1 cellular context compared by ENCODE assay signal in genomic region chr2:161995553-161996016, GRCh38.
TF ChIP-seq lines count a peak whose summit lies in the region.

No MANE protein-coding gene starts in this region.

TF ChIP-seq in HepG2, 621 proteins besides CTCF, POLR2A, EP300 and RAD21 (continued from another document and continues in another):
- TF ChIP-seq, protein P1, sequence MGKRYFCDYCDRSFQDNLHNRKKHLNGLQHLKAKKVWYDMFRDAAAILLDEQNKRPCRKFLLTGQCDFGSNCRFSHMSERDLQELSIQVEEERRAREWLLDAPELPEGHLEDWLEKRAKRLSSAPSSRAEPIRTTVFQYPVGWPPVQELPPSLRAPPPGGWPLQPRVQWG (CRISPR knock-in tag; IDR thresholded peaks at IDR 0.05; ENCODE audit: borderline replicate concordance, low read depth): no peak
- TF ChIP-seq ZFP90 (CRISPR knock-in tag; IDR thresholded peaks at IDR 0.05; ENCODE audit: borderline replicate concordance) (no peak), ARID4A (CRISPR knock-in tag; IDR thresholded peaks at IDR 0.05; ENCODE audit: borderline replicate concordance) (no peak), MTF2 (CRISPR knock-in tag; IDR thresholded peaks at IDR 0.05; ENCODE audit: borderline replicate concordance) (no peak), ZNF510 (CRISPR knock-in tag; IDR thresholded peaks at IDR 0.05; ENCODE audit: low read depth) (no peak), ZMYM2 (CRISPR knock-in tag; IDR thresholded peaks at IDR 0.05) (no peak), ZFAT (CRISPR knock-in tag; conservative IDR thresholded peaks at IDR 0.05) (no peak), ZXDC (CRISPR knock-in tag; IDR thresholded peaks at IDR 0.05) (no peak), HNRNPK (IDR thresholded peaks at IDR 0.05; ENCODE audit: low read depth, low read length, poor library complexity, severe bottlenecking) (no peak), ZNF615 (CRISPR knock-in tag; IDR thresholded peaks at IDR 0.05; ENCODE audit: borderline replicate concordance) (no peak), MEIS1 (CRISPR knock-in tag; IDR thresholded peaks at IDR 0.05; ENCODE audit: borderline replicate concordance) (no peak), ETV6 (CRISPR knock-in tag; conservative IDR thresholded peaks at IDR 0.05) (no peak), MAFG (CRISPR knock-in tag; IDR thresholded peaks at IDR 0.05) (no peak), ELF4 (CRISPR knock-in tag; IDR thresholded peaks at IDR 0.05; ENCODE audit: borderline replicate concordance) (no peak), IRF9 (CRISPR knock-in tag; IDR thresholded peaks at IDR 0.05; ENCODE audit: borderline replicate concordance) (no peak), BATF2 (CRISPR knock-in tag; IDR thresholded peaks at IDR 0.05) (no peak), NAIF1 (CRISPR knock-in tag; IDR thresholded peaks at IDR 0.05; ENCODE audit: borderline replicate concordance) (no peak), NCOR1 (IDR thresholded peaks at IDR 0.05; ENCODE audit: borderline replicate concordance, low read length) (peak; percentile 62; the same call in 1 of the 2 replicates), ZNF589 (CRISPR knock-in tag; conservative IDR thresholded peaks at IDR 0.05) (no peak), ZBTB43 (CRISPR knock-in tag; conservative IDR thresholded peaks at IDR 0.05) (no peak), RXRA (CRISPR knock-in tag; IDR thresholded peaks at IDR 0.05) (no peak), FOSL2 (CRISPR knock-in tag; IDR thresholded peaks at IDR 0.05) (peak; percentile 24; the same call in 1 of the 2 replicates), SP2 (CRISPR knock-in tag; IDR thresholded peaks at IDR 0.05) (no peak), HOXA5 (CRISPR knock-in tag; IDR thresholded peaks at IDR 0.05) (no peak), SMC3 (IDR thresholded peaks at IDR 0.05; ENCODE audit: low read length) (peak; percentile 9; the same call in 1 of the 2 replicates), MTF1 (CRISPR knock-in tag; IDR thresholded peaks at IDR 0.05) (no peak), ZNF549 (CRISPR knock-in tag; IDR thresholded peaks at IDR 0.05) (no peak), ZNF136 (CRISPR knock-in tag; IDR thresholded peaks at IDR 0.05; ENCODE audit: low read depth) (no peak), IRF1 (CRISPR knock-in tag; IDR thresholded peaks at IDR 0.05; ENCODE audit: low read depth) (no peak), MLXIP (CRISPR knock-in tag; IDR thresholded peaks at IDR 0.05; ENCODE audit: borderline replicate concordance) (no peak), GABPB1 (CRISPR knock-in tag; IDR thresholded peaks at IDR 0.05) (no peak), ZC3H4 (CRISPR knock-in tag; IDR thresholded peaks at IDR 0.05; ENCODE audit: borderline replicate concordance) (no peak), SNAI1 (CRISPR knock-in tag; IDR thresholded peaks at IDR 0.05; ENCODE audit: borderline replicate concordance) (no peak), SRY (CRISPR knock-in tag; IDR thresholded peaks at IDR 0.05) (no peak), ETV5 (CRISPR knock-in tag; IDR thresholded peaks at IDR 0.05; ENCODE audit: borderline replicate concordance) (no peak), ZNF672 (CRISPR knock-in tag; IDR thresholded peaks at IDR 0.05) (no peak), U2AF2 (IDR thresholded peaks at IDR 0.05; ENCODE audit: low read depth, low read length) (no peak), MXI1 (IDR thresholded peaks at IDR 0.05; ENCODE audit: borderline replicate concordance, low read depth, low read length) (peak; percentile 89; the same call in 2 of the 3 replicates), HMG20A (CRISPR knock-in tag; IDR thresholded peaks at IDR 0.05; ENCODE audit: borderline replicate concordance) (peak; percentile 81; the same call in 1 of the 2 replicates)
- TF ChIP-seq, protein P2, sequence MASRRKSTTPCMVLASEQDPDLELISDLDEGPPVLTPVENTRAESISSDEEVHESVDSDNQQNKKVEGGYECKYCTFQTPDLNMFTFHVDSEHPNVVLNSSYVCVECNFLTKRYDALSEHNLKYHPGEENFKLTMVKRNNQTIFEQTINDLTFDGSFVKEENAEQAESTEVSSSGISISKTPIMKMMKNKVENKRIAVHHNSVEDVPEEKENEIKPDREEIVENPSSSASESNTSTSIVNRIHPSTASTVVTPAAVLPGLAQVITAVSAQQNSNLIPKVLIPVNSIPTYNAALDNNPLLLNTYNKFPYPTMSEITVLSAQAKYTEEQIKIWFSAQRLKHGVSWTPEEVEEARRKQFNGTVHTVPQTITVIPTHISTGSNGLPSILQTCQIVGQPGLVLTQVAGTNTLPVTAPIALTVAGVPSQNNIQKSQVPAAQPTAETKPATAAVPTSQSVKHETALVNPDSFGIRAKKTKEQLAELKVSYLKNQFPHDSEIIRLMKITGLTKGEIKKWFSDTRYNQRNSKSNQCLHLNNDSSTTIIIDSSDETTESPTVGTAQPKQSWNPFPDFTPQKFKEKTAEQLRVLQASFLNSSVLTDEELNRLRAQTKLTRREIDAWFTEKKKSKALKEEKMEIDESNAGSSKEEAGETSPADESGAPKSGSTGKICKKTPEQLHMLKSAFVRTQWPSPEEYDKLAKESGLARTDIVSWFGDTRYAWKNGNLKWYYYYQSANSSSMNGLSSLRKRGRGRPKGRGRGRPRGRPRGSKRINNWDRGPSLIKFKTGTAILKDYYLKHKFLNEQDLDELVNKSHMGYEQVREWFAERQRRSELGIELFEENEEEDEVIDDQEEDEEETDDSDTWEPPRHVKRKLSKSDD (CRISPR knock-in tag; IDR thresholded peaks at IDR 0.05; ENCODE audit: low read depth): no peak
- TF ChIP-seq, protein P3, sequence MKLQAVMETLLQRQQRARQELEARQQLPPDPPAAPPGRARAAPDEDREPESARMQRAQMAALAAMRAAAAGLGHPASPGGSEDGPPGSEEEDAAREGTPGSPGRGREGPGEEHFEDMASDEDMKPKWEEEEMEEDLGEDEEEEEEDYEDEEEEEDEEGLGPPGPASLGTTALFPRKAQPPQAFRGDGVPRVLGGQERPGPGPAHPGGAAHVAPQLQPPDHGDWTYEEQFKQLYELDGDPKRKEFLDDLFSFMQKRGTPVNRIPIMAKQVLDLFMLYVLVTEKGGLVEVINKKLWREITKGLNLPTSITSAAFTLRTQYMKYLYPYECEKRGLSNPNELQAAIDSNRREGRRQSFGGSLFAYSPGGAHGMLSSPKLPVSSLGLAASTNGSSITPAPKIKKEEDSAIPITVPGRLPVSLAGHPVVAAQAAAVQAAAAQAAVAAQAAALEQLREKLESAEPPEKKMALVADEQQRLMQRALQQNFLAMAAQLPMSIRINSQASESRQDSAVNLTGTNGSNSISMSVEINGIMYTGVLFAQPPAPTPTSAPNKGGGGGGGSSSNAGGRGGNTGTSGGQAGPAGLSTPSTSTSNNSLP (IDR thresholded peaks at IDR 0.05; ENCODE audit: low read depth, low read length): peak; percentile 39; the same call in 1 of the 2 replicates
